Comparison of ENCODE assay signal across 9 cellular contexts in genomic region chr1:234292548-234292947, GRCh38.
"Had no signal": no experiment of that assay in that cellular context is flagged by ENCODE, and none has a peak within 500 bp of the region (broad histone marks: within the 10 kb centered on the region; RNA-seq: fewer than 3 reads in every experiment).

No MANE protein-coding gene starts in this region.

- H3K36me3 ChIP-seq: HAP-1 had no signal

- H3K4me3 ChIP-seq: HAP-1 had no signal

- H3K9me3 ChIP-seq: HAP-1 had no signal

- DNase-seq: GOT3, H7, HFFc6, KBM-7 had no signal

- H3K4me1 ChIP-seq: HAP-1 had no signal

- ATAC-seq: HCT116, HepG2 had no signal

- H3K27ac ChIP-seq: HL-60, KMS-11 had no signal
